10 cellular contexts compared by ENCODE assay signal in genomic region chr18:49237031-49237430, GRCh38.
"Had no signal": no experiment of that assay in that cellular context is flagged by ENCODE, and none has a peak within 500 bp of the region (broad histone marks: within the 10 kb centered on the region; RNA-seq: fewer than 3 reads in every experiment).

No MANE protein-coding gene starts in this region.

- H3K27ac ChIP-seq: GM23248, HL-60 had no signal

- H2AFZ ChIP-seq: GM23248 had no signal

- H3K9me3 ChIP-seq: HAP-1 had no signal

- H3K36me3 ChIP-seq: HAP-1 had no signal

- DNase-seq: GM23248, GOT3, H7, HFFc6, KG1 had no signal

- H3K4me1 ChIP-seq: HAP-1 had no signal

- H3K4me3 ChIP-seq: GM23248, HAP-1, K562 had no signal

- FAIRE-seq: HepG2, K562 had no signal

- H3K9ac ChIP-seq: GM23248 had no signal

- ATAC-seq: HCT116, HepG2, K562 had no signal
